ENCODE assay signal across 2 cellular contexts in genomic region chr13:104597554-104598240, GRCh38.
TF ChIP-seq lines count a peak whose summit lies in the region.

No MANE protein-coding gene starts in this region.

TF ChIP-seq in HEK293, 187 proteins besides CTCF, POLR2A, EP300 and RAD21:
- 0 out of 2 replicates have a peak, but pooled peaks have one; percentile 36 for TF ChIP-seq TRIM28 (IDR thresholded peaks at IDR 0.05; ENCODE audit: borderline replicate concordance, low read length)
- no peak for TF ChIP-seq ZNF350 (tag by site-specific recombination; IDR thresholded peaks at IDR 0.05)
TF ChIP-seq in HEK293: peak in this region for 1.

TF ChIP-seq in H1, 55 proteins besides CTCF, POLR2A, EP300 and RAD21:
- no peak for TF ChIP-seq TAF7 (optimal IDR thresholded peaks at IDR 0.05; ENCODE audit: borderline replicate concordance, low read depth, low read length)
- TF ChIP-seq BCL11A (IDR thresholded peaks at IDR 0.05; ENCODE audit: low read depth in 2 of 2, low read length in 2 of 2) = no peak
- TF ChIP-seq BACH1 (IDR thresholded peaks at IDR 0.05; ENCODE audit: low read length) = no peak
- no peak for TF ChIP-seq SRF (IDR thresholded peaks at IDR 0.05; ENCODE audit: low read depth, low read length)
- TF ChIP-seq FOSL1 (IDR thresholded peaks at IDR 0.05; ENCODE audit: insufficient read depth, low read depth, low read length) = no peak
- TF ChIP-seq CREB1 (IDR thresholded peaks at IDR 0.05) = no peak
- no peak for TF ChIP-seq SAP30 (IDR thresholded peaks at IDR 0.05; ENCODE audit: insufficient read depth, insufficient replicate concordance, low read length)
- TF ChIP-seq SIX5 (IDR thresholded peaks at IDR 0.05; ENCODE audit: low read depth, low read length) = no peak
- TF ChIP-seq SUZ12 (IDR thresholded peaks at IDR 0.05; ENCODE audit: low read length) = no peak
- TF ChIP-seq RFX5 (IDR thresholded peaks at IDR 0.05; ENCODE audit: borderline replicate concordance, low read depth, low read length) = no peak
- TF ChIP-seq YY1 (IDR thresholded peaks at IDR 0.05; ENCODE audit: low read depth, low read length) = no peak
- TF ChIP-seq HDAC6 (IDR thresholded peaks at IDR 0.05; ENCODE audit: low read depth, low read length) = no peak
- TF ChIP-seq CBX8 (IDR thresholded peaks at IDR 0.05; ENCODE audit: borderline replicate concordance, low read depth, low read length) = no peak
- TF ChIP-seq POLR2AphosphoS5 (IDR thresholded peaks at IDR 0.05; ENCODE audit: low read depth, low read length) = no peak
- no peak for TF ChIP-seq GTF2F1 (IDR thresholded peaks at IDR 0.05; ENCODE audit: borderline replicate concordance, low read depth, low read length)
- TF ChIP-seq SP4 (IDR thresholded peaks at IDR 0.05; ENCODE audit: low read length) = no peak
- TF ChIP-seq MAFK (IDR thresholded peaks at IDR 0.05; ENCODE audit: low read depth, low read length) = no peak
- no peak for TF ChIP-seq CEBPB (IDR thresholded peaks at IDR 0.05; ENCODE audit: low read depth, low read length)
- no peak for TF ChIP-seq BRCA1 (IDR thresholded peaks at IDR 0.05; ENCODE audit: low read depth, low read length)
- no peak for TF ChIP-seq ATF3 (IDR thresholded peaks at IDR 0.05; ENCODE audit: insufficient read depth, low read depth, low read length)
